In genomic region chr5:73826761-73827450, GRCh38 we compare ENCODE assay signal across 13 cellular contexts.
DNase-seq lines count a peak whose midpoint lies in the region; ATAC-seq and TF ChIP-seq lines count a peak whose summit lies in the region.
"Had no signal": no experiment of that assay in that cellular context is flagged by ENCODE, and none has a peak within 500 bp of the region (broad histone marks: within the 10 kb centered on the region; RNA-seq: fewer than 3 reads in every experiment).

No MANE protein-coding gene starts in this region.

- peak; percentile 58 for ATAC-seq in omental fat pad (ENCODE audit: low FRiP score)
- ATAC-seq in stimulated activated naive B cell treated with anti-CD40 and anti-IgM and Interleukin-4, amounts not matched to agents 10 μg/mL and 1 μg/mL and 100 μg/mL, for 72 hours (replicated peaks), result no peak
- ATAC-seq: Right ventricle myocardium inferior had no signal

- no peak overlapping the region for H3K4me3 Mint-ChIP-seq in stimulated activated naive B cell treated with anti-CD40 and anti-IgM and Interleukin-4, amounts not matched to agents 10 μg/mL and 1 μg/mL and 100 μg/mL, for 72 hours
- H3K4me3 Mint-ChIP-seq: activated CD4-positive, alpha-beta memory T cell treated with anti-CD3 and anti-CD28 coated beads for 36 hours had no signal

- H3K27ac Mint-ChIP-seq in stimulated activated naive B cell treated with anti-CD40 and anti-IgM and Interleukin-4, amounts not matched to agents 10 μg/mL and 1 μg/mL and 100 μg/mL, for 72 hours, result no peak overlapping the region
- H3K27ac Mint-ChIP-seq: activated CD4-positive, alpha-beta memory T cell treated with anti-CD3 and anti-CD28 coated beads for 36 hours had no signal

- DNase-seq in COR-L47 (lab: John Stamatoyannopoulos, UW), result peak; percentile 53
- peak; percentile 47 for DNase-seq in NCI-H2029 (lab: John Stamatoyannopoulos, UW)
- DNase-seq in dedifferentiated amniotic fluid mesenchymal stem cell (ENCODE audit: extremely low spot score), result peak; percentile 69
- DNase-seq in omental fat pad (ENCODE audit: low spot score), result no peak
- no peak for DNase-seq in stimulated activated naive B cell treated with anti-CD40 and anti-IgM and Interleukin-4, amounts not matched to agents 10 μg/mL and 1 μg/mL and 100 μg/mL, for 72 hours
- DNase-seq in GM10266 (ENCODE audit: extremely low spot score), result no peak
- DNase-seq in MV-4-11 (lab: John Stamatoyannopoulos, UW), result no peak
- DNase-seq in GM20000 (ENCODE audit: low spot score), result no peak
- DNase-seq: activated CD4-positive, alpha-beta memory T cell treated with anti-CD3 and anti-CD28 coated beads for 36 hours; amygdala; hypothalamus; Karpas-422 had no signal

- no peaks in the 10 kb centered on the region for H3K9me3 Mint-ChIP-seq in stimulated activated naive B cell treated with anti-CD40 and anti-IgM and Interleukin-4, amounts not matched to agents 10 μg/mL and 1 μg/mL and 100 μg/mL, for 72 hours
- H3K9me3 Mint-ChIP-seq: activated CD4-positive, alpha-beta memory T cell treated with anti-CD3 and anti-CD28 coated beads for 36 hours had no signal

- H3K4me1 Mint-ChIP-seq in stimulated activated naive B cell treated with anti-CD40 and anti-IgM and Interleukin-4, amounts not matched to agents 10 μg/mL and 1 μg/mL and 100 μg/mL, for 72 hours, result no peaks in the 10 kb centered on the region

- H3K27me3 Mint-ChIP-seq in stimulated activated naive B cell treated with anti-CD40 and anti-IgM and Interleukin-4, amounts not matched to agents 10 μg/mL and 1 μg/mL and 100 μg/mL, for 72 hours, result peaks cover 0 to 6% of the 10 kb centered on the region in 2 donors

- TF ChIP-seq CTCF in omental fat pad (IDR thresholded peaks at IDR 0.05), result no peak
- TF ChIP-seq CTCF in GM10266 (IDR thresholded peaks at IDR 0.05; ENCODE audit: control insufficient read depth, insufficient read depth, low read depth, missing control alignments), result no peak
- no peak for TF ChIP-seq CTCF in GM20000 (IDR thresholded peaks at IDR 0.05; ENCODE audit: extremely low read depth, missing control alignments)

- no peaks in the 10 kb centered on the region for H3K36me3 Mint-ChIP-seq in stimulated activated naive B cell treated with anti-CD40 and anti-IgM and Interleukin-4, amounts not matched to agents 10 μg/mL and 1 μg/mL and 100 μg/mL, for 72 hours
- H3K36me3 Mint-ChIP-seq: activated CD4-positive, alpha-beta memory T cell treated with anti-CD3 and anti-CD28 coated beads for 36 hours had no signal

Comparison
In these comparisons a context has a peak if more than half of its experiments do, and no peak if none do; other contexts are left out.
1. DNase-seq: peak in COR-L47 (single experiment), NCI-H2029 (single experiment) and dedifferentiated amniotic fluid mesenchymal stem cell (single experiment); none in omental fat pad (single experiment), stimulated activated naive B cell treated with anti-CD40 and anti-IgM and Interleukin-4, amounts not matched to agents 10 μg/mL and 1 μg/mL and 100 μg/mL, for 72 hours (single experiment), GM10266 (single experiment), MV-4-11 (single experiment) and GM20000 (single experiment).